Comparison of ENCODE assay signal across 12 cellular contexts in genomic region chr11:61219016-61219415, GRCh38. TPM values are rescaled to one million over a fixed set of nuclear protein-coding genes. Genes with fewer than 3 reads are reported as not detected.
"Had no signal": no experiment of that assay in that cellular context is flagged by ENCODE, and none has a peak within 500 bp of the region (broad histone marks: within the 10 kb centered on the region; RNA-seq: fewer than 3 reads in every experiment).

No MANE protein-coding gene starts in this region.

RNA-seq across cellular contexts. Expression of gene PGA4, which starts 3.1 kb away (rescaled TPM):
- total RNA-seq: activated naive CD4-positive, alpha-beta T cell treated with anti-CD3 and anti-CD28 coated beads for 36 hours; activated naive CD4-positive, alpha-beta T cell treated with anti-CD3 and anti-CD28 coated beads, Interleukin-2, amount 50 U/mL, for 72 hours; activated naive CD8-positive, alpha-beta T cell treated with anti-CD3 and anti-CD28 coated beads for 36 hours; activated naive CD8-positive, alpha-beta T cell treated with anti-CD3 and anti-CD28 coated beads, Interleukin-2, amount 10 ng/mL, durations not matched to agents 7 days and 5 days; activated T-cell treated with anti-CD3 and anti-CD28 coated beads, Interleukin-2, amount 50 U/mL, for 4 hours; activated T-cell treated with anti-CD3 and anti-CD28 coated beads, Interleukin-2, amount 50 U/mL, for 72 hours; activated T-helper 1 cell treated with anti-CD3 and anti-CD28 coated beads, Interleukin-12 subunit alpha, Interleukin-12 subunit beta, Interleukin-2, Interleukin-4 antibody, amounts not matched to agents 30 ng/mL and 10 ng/mL and 1 ng/mL, durations not matched to agents 14 hours and 24 hours and 36 hours; activated T-helper 17 cell treated with anti-CD3 and anti-CD28 coated beads, Interleukin-2, amount 50 U/mL, for 72 hours; activated T-helper 2 cell treated with anti-CD3 and anti-CD28 coated beads, Interferon-gamma antibody, Interleukin-2, Interleukin-4, amounts not matched to agents 10 μg/mL and 5 μg/mL and 100 μg/mL, durations not matched to agents 14 hours and 24 hours and 36 hours; bronchial epithelial cell; cardiac septum had no signal

RNA-seq across cellular contexts. Expression of gene PGA3, which starts 15.7 kb away (rescaled TPM):
- total RNA-seq: activated naive CD4-positive, alpha-beta T cell treated with anti-CD3 and anti-CD28 coated beads for 36 hours; activated naive CD4-positive, alpha-beta T cell treated with anti-CD3 and anti-CD28 coated beads, Interleukin-2, amount 50 U/mL, for 72 hours; activated naive CD8-positive, alpha-beta T cell treated with anti-CD3 and anti-CD28 coated beads for 36 hours; activated naive CD8-positive, alpha-beta T cell treated with anti-CD3 and anti-CD28 coated beads, Interleukin-2, amount 10 ng/mL, durations not matched to agents 7 days and 5 days; activated T-cell treated with anti-CD3 and anti-CD28 coated beads, Interleukin-2, amount 50 U/mL, for 4 hours; activated T-cell treated with anti-CD3 and anti-CD28 coated beads, Interleukin-2, amount 50 U/mL, for 72 hours; activated T-helper 1 cell treated with anti-CD3 and anti-CD28 coated beads, Interleukin-12 subunit alpha, Interleukin-12 subunit beta, Interleukin-2, Interleukin-4 antibody, amounts not matched to agents 30 ng/mL and 10 ng/mL and 1 ng/mL, durations not matched to agents 14 hours and 24 hours and 36 hours; activated T-helper 17 cell treated with anti-CD3 and anti-CD28 coated beads, Interleukin-2, amount 50 U/mL, for 72 hours; activated T-helper 2 cell treated with anti-CD3 and anti-CD28 coated beads, Interferon-gamma antibody, Interleukin-2, Interleukin-4, amounts not matched to agents 10 μg/mL and 5 μg/mL and 100 μg/mL, durations not matched to agents 14 hours and 24 hours and 36 hours; bronchial epithelial cell; cardiac muscle cell had no signal

RNA-seq across cellular contexts. Expression of gene PGA5, which starts 22.0 kb away (rescaled TPM):
- total RNA-seq: activated naive CD4-positive, alpha-beta T cell treated with anti-CD3 and anti-CD28 coated beads for 36 hours; activated naive CD4-positive, alpha-beta T cell treated with anti-CD3 and anti-CD28 coated beads, Interleukin-2, amount 50 U/mL, for 72 hours; activated naive CD8-positive, alpha-beta T cell treated with anti-CD3 and anti-CD28 coated beads for 36 hours; activated naive CD8-positive, alpha-beta T cell treated with anti-CD3 and anti-CD28 coated beads, Interleukin-2, amount 10 ng/mL, durations not matched to agents 7 days and 5 days; activated T-cell treated with anti-CD3 and anti-CD28 coated beads, Interleukin-2, amount 50 U/mL, for 4 hours; activated T-cell treated with anti-CD3 and anti-CD28 coated beads, Interleukin-2, amount 50 U/mL, for 72 hours; activated T-helper 1 cell treated with anti-CD3 and anti-CD28 coated beads, Interleukin-12 subunit alpha, Interleukin-12 subunit beta, Interleukin-2, Interleukin-4 antibody, amounts not matched to agents 30 ng/mL and 10 ng/mL and 1 ng/mL, durations not matched to agents 14 hours and 24 hours and 36 hours; activated T-helper 17 cell treated with anti-CD3 and anti-CD28 coated beads, Interleukin-2, amount 50 U/mL, for 72 hours; activated T-helper 2 cell treated with anti-CD3 and anti-CD28 coated beads, Interferon-gamma antibody, Interleukin-2, Interleukin-4, amounts not matched to agents 10 μg/mL and 5 μg/mL and 100 μg/mL, durations not matched to agents 14 hours and 24 hours and 36 hours; bronchial epithelial cell; cardiac septum had no signal
